ENCODE assay signal across 16 cellular contexts in genomic region chr5:6682239-6682638, GRCh38. TPM values are rescaled to one million over a fixed set of nuclear protein-coding genes. Genes with fewer than 3 reads are reported as not detected.
DNase-seq lines count a peak whose midpoint lies in the region; ATAC-seq, FAIRE-seq and TF ChIP-seq lines count a peak whose summit lies in the region.
"Had no signal": no experiment of that assay in that cellular context is flagged by ENCODE, and none has a peak within 500 bp of the region (broad histone marks: within the 10 kb centered on the region; RNA-seq: fewer than 3 reads in every experiment).

No MANE protein-coding gene starts in this region.

- no peaks in the 10 kb centered on the region for H4K20me1 ChIP-seq in HCT116 (ENCODE audit: insufficient read depth)
- 0 out of 2 replicates have a peak, but pooled peaks cover 2% of the 10 kb centered on the region for H4K20me1 ChIP-seq in K562 (replicated peaks; ENCODE audit: control insufficient read depth, insufficient read depth, low read length)

- no peaks in the 10 kb centered on the region for H3K9me2 ChIP-seq in HCT116 (ENCODE audit: insufficient read depth)

- peaks cover 35% of the 10 kb centered on the region for H3K27me3 Mint-ChIP-seq in nephron progenitor cell (ENCODE audit: low read depth, poor library complexity)
- peaks cover 32 to 43% of the 10 kb centered on the region in 2 donors for H3K27me3 Mint-ChIP-seq in effector memory CD8-positive, alpha-beta T cell

- POLR2A ChIA-PET in HCT116 (lab: Charles Lee) (no interaction called here), K562 (lab: Yijun Ruan, JAX) (interaction anchor here (1.0 kb wide), 1 partner anchor 17 kb away, joined by 4 read pairs; no protein-coding TSS in a partner anchor)

- H3K9me1 ChIP-seq in K562 (ENCODE audit: control insufficient read depth, insufficient read depth, low read length), result no peaks in the 10 kb centered on the region

- TF ChIP-seq POLR2A in HCT116 (IDR thresholded peaks at IDR 0.05; ENCODE audit: borderline replicate concordance, extremely low read depth, insufficient read depth, insufficient read length) (no peak), K562 (conservative IDR thresholded peaks at IDR 0.05) (no peak)

- H3K27me3 ChIP-seq in HCT116 (ENCODE audit: insufficient read depth, low read length) (peaks cover 19% of the 10 kb centered on the region; the same call in 1 of the 2 replicates), K562 (ENCODE audit: control insufficient read depth in 2 of 2, insufficient read depth in 2 of 2, low read length in 2 of 2) (peaks cover 28 to 40% of the 10 kb centered on the region in 2 experiments; a peak in 4 of 5 replicates)
- H3K27me3 ChIP-seq: BE2C had no signal

- H3K4me1 ChIP-seq in HCT116 (ENCODE audit: control insufficient read depth in 1 of 2, insufficient read depth in 2 of 2, low read length in 2 of 2) (no peaks in the 10 kb centered on the region), K562 (replicated peaks in 1 of 2; ENCODE audit: control insufficient read depth in 2 of 2, insufficient read depth in 2 of 2, low read length in 2 of 2) (no peaks in the 10 kb centered on the region; a peak in 2 of 5 replicates)
- H3K4me1 ChIP-seq: A549, BE2C had no signal

- intact Hi-C loops in HCT116 (cut with micrococcal nuclease), result no loop called here
- intact Hi-C loops in K562 (cut with micrococcal nuclease), result no loop called here

- ATAC-seq in HCT116, result peak; percentile 73
- peak; percentile 86 for ATAC-seq in K562
- ATAC-seq in GM21717 (IDR thresholded peaks at IDR 0.05; ENCODE audit: unreplicated experiment), result no peak
- ATAC-seq in effector memory CD8-positive, alpha-beta T cell (replicated peaks), result no peak

- no peak for FAIRE-seq in K562 (lab: Jason Lieb, UNC)
- FAIRE-seq: A549, D721Med, GM12892, H1 had no signal

- no peak for DNase-seq in HCT116 (ENCODE audit: low read depth, low spot score)
- DNase-seq in K562 (ENCODE audit: extremely low read depth in 1 of 4, low spot score in 3 of 4), result peak; percentile 30 to 83 (median 68)
- peak; percentile 14 for DNase-seq in nephron progenitor cell
- DNase-seq in activated T-cell treated with anti-CD3 and anti-CD28 coated beads, Interleukin-2, amount 50 U/mL, for 1 hour, result no peak
- DNase-seq in effector memory CD8-positive, alpha-beta T cell, result no peak
- DNase-seq: BE2C; CD4-positive, alpha-beta memory T cell; DND-41; GDM1 had no signal

- 5% methylated on average over 6 of the region's 11 CpGs for WGBS in K562 (ENCODE audit: insufficient coverage, low coverage, missing lambda C conversion rate)

- H3K4me1 Mint-ChIP-seq in nephron progenitor cell, result peaks cover under 1% of the 10 kb centered on the region
- H3K4me1 Mint-ChIP-seq in effector memory CD8-positive, alpha-beta T cell (ENCODE audit: low read depth in 2 of 2), result peaks cover 0 to 5% of the 10 kb centered on the region in 2 donors

- no peaks in the 10 kb centered on the region for H3K9me3 Mint-ChIP-seq in nephron progenitor cell
- H3K9me3 Mint-ChIP-seq in effector memory CD8-positive, alpha-beta T cell, result no peaks in the 10 kb centered on the region

- CTCF ChIA-PET in HCT116 (lab: Charles Lee) (no interaction called here), K562 (lab: Yijun Ruan, JAX; ENCODE audit: low intra/inter-chr PET ratio) (no interaction called here)

- no peak overlapping the region for H3K27ac Mint-ChIP-seq in nephron progenitor cell
- H3K27ac Mint-ChIP-seq in effector memory CD8-positive, alpha-beta T cell, result no peak overlapping the region
- H3K27ac Mint-ChIP-seq: CD4-positive, alpha-beta memory T cell had no signal

- no peaks in the 10 kb centered on the region for H3K36me3 Mint-ChIP-seq in nephron progenitor cell (ENCODE audit: low read depth)
- no peaks in the 10 kb centered on the region for H3K36me3 Mint-ChIP-seq in effector memory CD8-positive, alpha-beta T cell (ENCODE audit: insufficient read depth)
- H3K36me3 Mint-ChIP-seq: CD4-positive, alpha-beta memory T cell had no signal

- H3K79me2 ChIP-seq in HCT116 (ENCODE audit: insufficient read depth, low read length) (no peaks in the 10 kb centered on the region), K562 (ENCODE audit: control insufficient read depth, insufficient read depth, low read length) (no peaks in the 10 kb centered on the region)

- TF ChIP-seq CTCF in HCT116 (IDR thresholded peaks at IDR 0.05 in 2 of 3, conservative IDR thresholded peaks at IDR 0.05 in 1 of 3; ENCODE audit: borderline replicate concordance in 1 of 3, insufficient read depth in 1 of 3, low read depth in 2 of 3, low read length in 2 of 3) (no peak), K562 (IDR thresholded peaks at IDR 0.05 in 2 of 3, conservative IDR thresholded peaks at IDR 0.05 in 1 of 3; ENCODE audit: insufficient read depth in 2 of 3, low read depth in 1 of 3, low read length in 3 of 3) (no peak), nephron progenitor cell (IDR thresholded peaks at IDR 0.05) (no peak)

- TF ChIP-seq RAD21 in HCT116 (IDR thresholded peaks at IDR 0.05; ENCODE audit: low read depth) (no peak), K562 (CRISPR knock-in tag; conservative IDR thresholded peaks at IDR 0.05 in 1 of 2, IDR thresholded peaks at IDR 0.05 in 1 of 2) (no peak)

- no peaks in the 10 kb centered on the region for H3K9me3 ChIP-seq in HCT116 (ENCODE audit: control insufficient read depth in 1 of 2, insufficient read depth in 1 of 2, low read depth in 1 of 2, low read length in 2 of 2)
- H3K9me3 ChIP-seq in K562 (replicated peaks; ENCODE audit: control insufficient read depth, insufficient read depth, low read depth, low read length), result no peaks in the 10 kb centered on the region
- H3K9me3 ChIP-seq: A549, BE2C had no signal

- no peak overlapping the region for H3K4me2 ChIP-seq in HCT116 (ENCODE audit: low read length)
- peak overlapping the region; percentile 36; the same call in 1 of the 2 replicates for H3K4me2 ChIP-seq in K562 (ENCODE audit: insufficient read depth, low read length)
- H3K4me2 ChIP-seq: A549 had no signal

- H3K36me3 ChIP-seq in HCT116 (ENCODE audit: control insufficient read depth in 1 of 2, insufficient read depth in 2 of 2, low read length in 2 of 2) (no peaks in the 10 kb centered on the region), K562 (ENCODE audit: control insufficient read depth, insufficient read depth, low read length) (no peaks in the 10 kb centered on the region)
- H3K36me3 ChIP-seq: BE2C had no signal

- BruUV-seq in HCT116 (replicated peaks; lab: Mats Ljungman, UMichigan) (no TSS peak), K562 (replicated peaks; lab: Mats Ljungman, UMichigan) (no TSS peak)

- H3K4me3 Mint-ChIP-seq in nephron progenitor cell, result no peak overlapping the region
- H3K4me3 Mint-ChIP-seq in effector memory CD8-positive, alpha-beta T cell, result no peak overlapping the region
- H3K4me3 Mint-ChIP-seq: CD4-positive, alpha-beta memory T cell had no signal

- RAD21 ChIA-PET in HCT116 (lab: Charles Lee; ENCODE audit: low non-redundant PET in 1 of 2, low total read pairs in 2 of 2, uncharacterized antibody in 2 of 2, unreplicated experiment in 2 of 2), result no interaction called here

- H2AFZ ChIP-seq in HCT116 (ENCODE audit: low read depth, low read length, poor library complexity, severe bottlenecking), result no peak overlapping the region
- no peak overlapping the region for H2AFZ ChIP-seq in K562 (ENCODE audit: low read depth, low read length)

- TF ChIP-seq EP300 in K562 (IDR thresholded peaks at IDR 0.05; ENCODE audit: low read length), result no peak

- in situ Hi-C loops in K562 (cut with MboI), result no loop called here

- no peak overlapping the region for H3K4me3 ChIP-seq in HCT116 (replicated peaks in 1 of 2; ENCODE audit: low read depth in 1 of 2, low read length in 2 of 2)
- no peak overlapping the region for H3K4me3 ChIP-seq in K562
- H3K4me3 ChIP-seq: A549 had no signal

- H3K27ac ChIP-seq in HCT116 (ENCODE audit: low read depth, low read length), result no peak overlapping the region
- no peak overlapping the region for H3K27ac ChIP-seq in K562 (ENCODE audit: extremely low read depth, low read depth, low read length)
- H3K27ac ChIP-seq: A549, C4-2B, HL-60 had no signal

- no peak overlapping the region for H3K9ac ChIP-seq in HCT116 (ENCODE audit: low read length)
- no peak overlapping the region for H3K9ac ChIP-seq in K562 (ENCODE audit: insufficient read depth in 1 of 2, low read depth in 2 of 2, low read length in 2 of 2)

RNA-seq across cellular contexts. Expression of gene TENT4A, which starts 31.0 kb away (rescaled TPM):
- total RNA-seq in HCT116 (2021; ENCODE audit: unreplicated experiment), result 39.8 TPM
- 31.4 and 32.4 TPM in 2 replicates for polyA plus RNA-seq in HCT116 (2012)
- 144 and 165 TPM in 2 replicates for total RNA-seq in K562 (2011; cell fraction: chromatin; rRNA removed; ENCODE audit: low replicate concordance)
- total RNA-seq in K562 (2011; cell fraction: nucleolus; rRNA removed), result 58.9 and 66.3 TPM in 2 replicates
- total RNA-seq in K562 (2011; cell fraction: nucleoplasm; rRNA removed), result 88.6 and 115 TPM in 2 replicates
- total RNA-seq in K562 (2014; rRNA removed), result 10.9 and 16.5 TPM in 2 replicates
- 11.6 and 13.0 TPM in 2 replicates for total RNA-seq in K562 (2014; rRNA removed; fragmentation: Illumina TruSeq; extraction: Trizol)
- 14.9 and 17.7 TPM in 2 replicates for total RNA-seq in K562 (2015; rRNA removed; fragmentation: Illumina TruSeq; extraction: Trizol)
- 24.0 and 26.6 TPM in 2 replicates for total RNA-seq in K562 (2021)
- 7.4 and 8.2 TPM in 2 replicates for polyA plus RNA-seq in K562 (2011; rRNA removed)
- 4.4 and 5.5 TPM in 2 replicates for polyA plus RNA-seq in K562 (2011; cell fraction: cytosol; rRNA removed)
- 76.9 and 93.7 TPM in 2 replicates for polyA plus RNA-seq in K562 (2011; cell fraction: nucleus; rRNA removed)
- polyA plus RNA-seq in K562 (2012), result 14.4 and 14.7 TPM in 2 replicates
- polyA plus RNA-seq in K562 (2014; fragmentation: Illumina TruSeq; extraction: Trizol), result 25.7 and 27.3 TPM in 2 replicates
- 1 to 10 TPM; 1.3 to 1.6 TPM for polyA plus RNA-seq in K562 (2014; fragmentation: Nextera tagmentation; extraction: Ambion mirVana)
- polyA plus RNA-seq in K562 (2014; rRNA removed), result 18.8 and 20.3 TPM in 2 replicates
- 14.8 and 19.0 TPM in 2 replicates for polyA minus RNA-seq in K562 (2011; rRNA and poly(A)+ RNA removed)
- 7.3 and 8.5 TPM in 2 replicates for polyA minus RNA-seq in K562 (2011; cell fraction: cytosol; rRNA and poly(A)+ RNA removed)
- 41.6 and 56.6 TPM in 2 replicates for polyA minus RNA-seq in K562 (2011; cell fraction: nucleus; rRNA and poly(A)+ RNA removed)

RNA-seq across cellular contexts. Expression of gene SRD5A1, which starts 49.0 kb away (rescaled TPM):
- total RNA-seq in HCT116 (2021; ENCODE audit: unreplicated experiment) (24.7 TPM), K562 (2014; rRNA removed) (14.4 and 21.2 TPM in 2 replicates), K562 (2014; rRNA removed; fragmentation: Illumina TruSeq; extraction: Trizol) (6.7 and 9.7 TPM in 2 replicates), K562 (2015; rRNA removed; fragmentation: Illumina TruSeq; extraction: Trizol) (5.0 TPM in 2 replicates), K562 (2021) (22.1 and 22.2 TPM in 2 replicates)
- 12.5 and 15.1 TPM in 2 replicates for polyA plus RNA-seq in HCT116 (2012)
- total RNA-seq in K562 (2011; cell fraction: chromatin; rRNA removed; ENCODE audit: low replicate concordance), result 18.5 and 18.8 TPM in 2 replicates
- 8.7 and 11.2 TPM in 2 replicates for total RNA-seq in K562 (2011; cell fraction: nucleolus; rRNA removed)
- total RNA-seq in K562 (2011; cell fraction: nucleoplasm; rRNA removed), result 13.9 and 23.4 TPM in 2 replicates
- polyA plus RNA-seq in K562 (2011; rRNA removed) (20.0 and 22.6 TPM in 2 replicates), K562 (2014; fragmentation: Illumina TruSeq; extraction: Trizol) (7.2 and 8.1 TPM in 2 replicates), K562 (2014; fragmentation: Nextera tagmentation; extraction: Ambion mirVana) (1 to 10 TPM; 1.3 to 1.8 TPM), K562 (2014; rRNA removed) (13.7 and 19.0 TPM in 2 replicates)
- polyA plus RNA-seq in K562 (2011; cell fraction: cytosol; rRNA removed), result 16.3 and 47.6 TPM in 2 replicates
- 15.9 and 23.7 TPM in 2 replicates for polyA plus RNA-seq in K562 (2011; cell fraction: nucleus; rRNA removed)
- polyA plus RNA-seq in K562 (2012), result 7.2 and 11.9 TPM in 2 replicates
- 7.1 and 8.6 TPM in 2 replicates for polyA minus RNA-seq in K562 (2011; rRNA and poly(A)+ RNA removed)
- 5.7 and 7.3 TPM in 2 replicates for polyA minus RNA-seq in K562 (2011; cell fraction: cytosol; rRNA and poly(A)+ RNA removed)
- 6.8 and 9.6 TPM in 2 replicates for polyA minus RNA-seq in K562 (2011; cell fraction: nucleus; rRNA and poly(A)+ RNA removed)

RNA-seq across cellular contexts. Expression of gene NSUN2, which starts 49.4 kb away (rescaled TPM):
- total RNA-seq in HCT116 (2021; ENCODE audit: unreplicated experiment), result 101 TPM
- polyA plus RNA-seq in HCT116 (2012), result 50.0 and 51.2 TPM in 2 replicates
- 302 and 367 TPM in 2 replicates for total RNA-seq in K562 (2011; cell fraction: chromatin; rRNA removed; ENCODE audit: low replicate concordance)
- total RNA-seq in K562 (2011; cell fraction: nucleolus; rRNA removed), result 157 and 179 TPM in 2 replicates
- total RNA-seq in K562 (2011; cell fraction: nucleoplasm; rRNA removed), result 204 and 221 TPM in 2 replicates
- total RNA-seq in K562 (2014; rRNA removed), result 138 and 161 TPM in 2 replicates
- total RNA-seq in K562 (2014; rRNA removed; fragmentation: Illumina TruSeq; extraction: Trizol), result 127 and 137 TPM in 2 replicates
- 122 and 124 TPM in 2 replicates for total RNA-seq in K562 (2015; rRNA removed; fragmentation: Illumina TruSeq; extraction: Trizol)
- total RNA-seq in K562 (2021), result 138 and 160 TPM in 2 replicates
- polyA plus RNA-seq in K562 (2011; rRNA removed), result 97.8 and 118 TPM in 2 replicates
- 65.2 and 68.8 TPM in 2 replicates for polyA plus RNA-seq in K562 (2011; cell fraction: cytosol; rRNA removed)
- polyA plus RNA-seq in K562 (2011; cell fraction: nucleus; rRNA removed), result 184 and 242 TPM in 2 replicates
- polyA plus RNA-seq in K562 (2012), result 70.0 and 115 TPM in 2 replicates
- polyA plus RNA-seq in K562 (2014; fragmentation: Illumina TruSeq; extraction: Trizol), result 158 and 167 TPM in 2 replicates
- polyA plus RNA-seq in K562 (2014; fragmentation: Nextera tagmentation; extraction: Ambion mirVana), result 10 to 100 TPM in 1 of 2 experiments, 1 to 10 TPM in 1; 9.2 to 13.6 TPM
- 153 and 156 TPM in 2 replicates for polyA plus RNA-seq in K562 (2014; rRNA removed)
- 89.1 and 113 TPM in 2 replicates for polyA minus RNA-seq in K562 (2011; rRNA and poly(A)+ RNA removed)
- polyA minus RNA-seq in K562 (2011; cell fraction: cytosol; rRNA and poly(A)+ RNA removed), result 57.1 and 67.4 TPM in 2 replicates
- polyA minus RNA-seq in K562 (2011; cell fraction: nucleus; rRNA and poly(A)+ RNA removed), result 83.1 and 96.6 TPM in 2 replicates

Comparison
In these comparisons a context has a peak if more than half of its experiments do, and no peak if none do; other contexts are left out.
1. ATAC-seq: peak in HCT116 (single experiment) and K562 (single experiment); none in GM21717 (single experiment) and effector memory CD8-positive, alpha-beta T cell (single experiment).
2. DNase-seq: peak in K562 (4 of 4) and nephron progenitor cell (single experiment); none in HCT116 (single experiment), activated T-cell treated with anti-CD3 and anti-CD28 coated beads, Interleukin-2, amount 50 U/mL, for 1 hour (single experiment) and effector memory CD8-positive, alpha-beta T cell (0 of 3).